In the genomic region with DNA sequence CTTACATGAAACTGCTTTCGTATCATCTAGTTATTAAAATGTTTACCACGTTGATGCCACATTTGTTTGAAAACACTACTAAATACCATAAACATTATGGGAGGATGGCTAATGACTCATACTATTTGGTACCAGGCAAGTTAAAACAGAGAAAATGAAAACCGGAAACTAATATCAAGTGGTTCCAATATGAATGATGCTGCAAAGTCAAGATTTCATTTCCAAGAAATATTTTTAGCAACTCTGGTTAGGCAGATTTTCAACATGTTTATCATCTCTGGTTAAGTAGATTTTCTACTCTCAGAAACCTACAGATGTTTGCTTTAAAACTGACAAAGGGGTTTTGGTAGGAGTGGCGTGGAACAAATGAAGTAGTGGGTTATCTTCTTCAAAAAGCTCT, we compare ENCODE assay signal across 17 cellular contexts. TPM values are rescaled to one million over a fixed set of nuclear protein-coding genes. Genes with fewer than 3 reads are reported as not detected.
DNase-seq lines count a peak whose midpoint lies in the region; ATAC-seq and TF ChIP-seq lines count a peak whose summit lies in the region.
"Had no signal": no experiment of that assay in that cellular context is flagged by ENCODE, and none has a peak within 500 bp of the region (broad histone marks: within the 10 kb centered on the region; RNA-seq: fewer than 3 reads in every experiment).

No MANE protein-coding gene starts in this region.

- CTCF ChIA-PET in MCF 10A (lab: Yijun Ruan, JAX), result interaction anchor here (0.6 to 6.7 kb wide), 3 partner anchors 10 to 71 kb away, joined by 4 to 32 read pairs (median 6); no protein-coding TSS in a partner anchor

- TF ChIP-seq POLR2A in breast epithelium (IDR thresholded peaks at IDR 0.05) (no peak), suprapubic skin (IDR thresholded peaks at IDR 0.05) (no peak)

- no peaks in the 10 kb centered on the region for H3K9me3 ChIP-seq in breast epithelium
- H3K9me3 ChIP-seq in suprapubic skin, result no peaks in the 10 kb centered on the region

- TF ChIP-seq EP300 in suprapubic skin (IDR thresholded peaks at IDR 0.05), result no peak

- H3K36me3 ChIP-seq in breast epithelium (no peaks in the 10 kb centered on the region), suprapubic skin (no peaks in the 10 kb centered on the region)

- H3K4me3 ChIP-seq in breast epithelium, result no peak overlapping the region
- no peak overlapping the region for H3K4me3 ChIP-seq in suprapubic skin

- WGBS in suprapubic skin, result 36% methylated on average over 4 of the region's 4 CpGs

- no peaks in the 10 kb centered on the region for H3K4me1 ChIP-seq in breast epithelium
- H3K4me1 ChIP-seq in suprapubic skin, result peaks cover 28% of the 10 kb centered on the region

- peak overlapping the region; percentile 56 for H3K4me3 Mint-ChIP-seq in MCF 10A (ENCODE audit: unreplicated experiment)
- H3K4me3 Mint-ChIP-seq in activated T-helper 1 cell treated with anti-CD3 and anti-CD28 coated beads, Interleukin-12 subunit alpha, Interleukin-12 subunit beta, Interleukin-2, Interleukin-4 antibody, amounts not matched to agents 30 ng/mL and 10 ng/mL and 1 ng/mL, durations not matched to agents 14 hours and 24 hours and 36 hours, result peak overlapping the region; percentile 6
- H3K4me3 Mint-ChIP-seq: activated naive CD8-positive, alpha-beta T cell treated with anti-CD3 and anti-CD28 coated beads, Interleukin-2, amount 10 ng/mL, durations not matched to agents 7 days and 5 days had no signal

- DNase-seq in MCF 10A (ENCODE audit: unreplicated experiment), result peak; percentile 70
- DNase-seq in breast epithelium (ENCODE audit: low spot score in 2 of 2), result no peak
- DNase-seq in activated T-helper 1 cell treated with anti-CD3 and anti-CD28 coated beads, Interleukin-12 subunit alpha, Interleukin-12 subunit beta, Interleukin-2, Interleukin-4 antibody, amounts not matched to agents 30 ng/mL and 10 ng/mL and 1 ng/mL, durations not matched to agents 14 hours and 24 hours and 36 hours (ENCODE audit: low spot score), result no peak
- no peak for DNase-seq in suprapubic skin (ENCODE audit: low spot score in 2 of 2)
- DNase-seq in activated naive CD4-positive, alpha-beta T cell (lab: John Stamatoyannopoulos, UW), result no peak
- DNase-seq in NCI-H510A (lab: John Stamatoyannopoulos, UW), result no peak
- DNase-seq in iPS-NIHi7 (ENCODE audit: extremely low spot score), result no peak
- DNase-seq: activated CD4-positive, alpha-beta T cell treated with anti-CD3 and anti-CD28 coated beads for 48 hours; activated naive CD8-positive, alpha-beta T cell treated with anti-CD3 and anti-CD28 coated beads, Interleukin-2, amount 10 ng/mL, durations not matched to agents 7 days and 5 days; dermis blood vessel endothelial cell; DND-41; left cardiac atrium; naive B cell; NCI-H1694 treated with DMSO at 0.1 percent for 48 hours; NK-92 treated with Interleukin-12 subunit alpha and Interleukin-12 subunit beta, amount 100 ng/mL, for 24 hours; small intestine had no signal

- peak overlapping the region; percentile 98 for H3K27ac Mint-ChIP-seq in MCF 10A (ENCODE audit: low read depth, unreplicated experiment)
- H3K27ac Mint-ChIP-seq in activated T-helper 1 cell treated with anti-CD3 and anti-CD28 coated beads, Interleukin-12 subunit alpha, Interleukin-12 subunit beta, Interleukin-2, Interleukin-4 antibody, amounts not matched to agents 30 ng/mL and 10 ng/mL and 1 ng/mL, durations not matched to agents 14 hours and 24 hours and 36 hours, result peak overlapping the region; percentile 57
- H3K27ac Mint-ChIP-seq: activated naive CD8-positive, alpha-beta T cell treated with anti-CD3 and anti-CD28 coated beads, Interleukin-2, amount 10 ng/mL, durations not matched to agents 7 days and 5 days; naive B cell had no signal

- intact Hi-C loops in MCF 10A (cut with micrococcal nuclease), result no loop called here
- intact Hi-C loops in breast epithelium (cut with DNase I; ENCODE audit: low total_unique reads), result no loop called here
- intact Hi-C loops in activated T-helper 1 cell treated with anti-CD3 and anti-CD28 coated beads, Interleukin-12 subunit alpha, Interleukin-12 subunit beta, Interleukin-2, Interleukin-4 antibody, amounts not matched to agents 30 ng/mL and 10 ng/mL and 1 ng/mL, durations not matched to agents 14 hours and 24 hours and 36 hours (cut with micrococcal nuclease), result loop anchor here (1.0 to 10.0 kb wide), 3 partner anchors 18 to 1064 kb away; partner anchors contain the start of gene TBCA

- BruUV-seq in MCF 10A (replicated peaks; lab: Mats Ljungman, UMichigan), result TSS peak; percentile 63

- H3K9me3 Mint-ChIP-seq in MCF 10A (ENCODE audit: unreplicated experiment), result no peaks in the 10 kb centered on the region
- no peaks in the 10 kb centered on the region for H3K9me3 Mint-ChIP-seq in activated T-helper 1 cell treated with anti-CD3 and anti-CD28 coated beads, Interleukin-12 subunit alpha, Interleukin-12 subunit beta, Interleukin-2, Interleukin-4 antibody, amounts not matched to agents 30 ng/mL and 10 ng/mL and 1 ng/mL, durations not matched to agents 14 hours and 24 hours and 36 hours
- H3K9me3 Mint-ChIP-seq: activated naive CD8-positive, alpha-beta T cell treated with anti-CD3 and anti-CD28 coated beads, Interleukin-2, amount 10 ng/mL, durations not matched to agents 7 days and 5 days had no signal

- peaks cover 37% of the 10 kb centered on the region for H3K4me1 Mint-ChIP-seq in MCF 10A (ENCODE audit: insufficient read depth, unreplicated experiment)
- peaks cover 32% of the 10 kb centered on the region for H3K4me1 Mint-ChIP-seq in activated T-helper 1 cell treated with anti-CD3 and anti-CD28 coated beads, Interleukin-12 subunit alpha, Interleukin-12 subunit beta, Interleukin-2, Interleukin-4 antibody, amounts not matched to agents 30 ng/mL and 10 ng/mL and 1 ng/mL, durations not matched to agents 14 hours and 24 hours and 36 hours (ENCODE audit: low read depth)

- ATAC-seq in HG03432 (IDR thresholded peaks at IDR 0.05; ENCODE audit: unreplicated experiment), result peak; percentile 65
- ATAC-seq: left cardiac atrium had no signal

- H3K27me3 ChIP-seq in breast epithelium (peaks cover 0 to 6% of the 10 kb centered on the region in 2 donors), suprapubic skin (no peaks in the 10 kb centered on the region)

- H3K27me3 Mint-ChIP-seq in MCF 10A (ENCODE audit: insufficient read depth, unreplicated experiment), result no peaks in the 10 kb centered on the region
- peaks cover 19% of the 10 kb centered on the region for H3K27me3 Mint-ChIP-seq in activated T-helper 1 cell treated with anti-CD3 and anti-CD28 coated beads, Interleukin-12 subunit alpha, Interleukin-12 subunit beta, Interleukin-2, Interleukin-4 antibody, amounts not matched to agents 30 ng/mL and 10 ng/mL and 1 ng/mL, durations not matched to agents 14 hours and 24 hours and 36 hours (ENCODE audit: insufficient read depth)

- POLR2A ChIA-PET in MCF 10A (lab: Yijun Ruan, JAX), result interaction anchor here (1.0 to 4.6 kb wide), 14 partner anchors 10 to 109 kb away, joined by 3 to 60 read pairs (median 4); partner anchors contain the start of gene F2RL1

- no peak overlapping the region for H3K27ac ChIP-seq in breast epithelium
- peak overlapping the region; percentile 81 for H3K27ac ChIP-seq in suprapubic skin

- TF ChIP-seq CTCF in MCF 10A (IDR thresholded peaks at IDR 0.05; ENCODE audit: unreplicated experiment), result no peak
- no peak for TF ChIP-seq CTCF in breast epithelium (IDR thresholded peaks at IDR 0.05)
- no peak for TF ChIP-seq CTCF in suprapubic skin (IDR thresholded peaks at IDR 0.05)

- peaks cover 2% of the 10 kb centered on the region for H3K36me3 Mint-ChIP-seq in MCF 10A (ENCODE audit: insufficient read depth, unreplicated experiment)
- peaks cover 11% of the 10 kb centered on the region for H3K36me3 Mint-ChIP-seq in activated T-helper 1 cell treated with anti-CD3 and anti-CD28 coated beads, Interleukin-12 subunit alpha, Interleukin-12 subunit beta, Interleukin-2, Interleukin-4 antibody, amounts not matched to agents 30 ng/mL and 10 ng/mL and 1 ng/mL, durations not matched to agents 14 hours and 24 hours and 36 hours (ENCODE audit: low read depth)
- H3K36me3 Mint-ChIP-seq: naive B cell had no signal

RNA-seq across cellular contexts. Expression of gene F2R, which starts 4.9 kb away (rescaled TPM):
- total RNA-seq in MCF 10A (2022) (17.3 and 17.6 TPM in 2 replicates), breast epithelium (10 to 100 TPM; 15.1 to 39.4 (median 27.2) TPM), suprapubic skin (10 to 100 TPM; 33.8 to 48.6 (median 45.7) TPM)
- total RNA-seq in activated T-helper 1 cell treated with anti-CD3 and anti-CD28 coated beads, Interleukin-12 subunit alpha, Interleukin-12 subunit beta, Interleukin-2, Interleukin-4 antibody, amounts not matched to agents 30 ng/mL and 10 ng/mL and 1 ng/mL, durations not matched to agents 14 hours and 24 hours and 36 hours, result 3.9 and 4.0 TPM in 2 replicates
